ENCODE assay signal across 10 cellular contexts in the genomic region with DNA sequence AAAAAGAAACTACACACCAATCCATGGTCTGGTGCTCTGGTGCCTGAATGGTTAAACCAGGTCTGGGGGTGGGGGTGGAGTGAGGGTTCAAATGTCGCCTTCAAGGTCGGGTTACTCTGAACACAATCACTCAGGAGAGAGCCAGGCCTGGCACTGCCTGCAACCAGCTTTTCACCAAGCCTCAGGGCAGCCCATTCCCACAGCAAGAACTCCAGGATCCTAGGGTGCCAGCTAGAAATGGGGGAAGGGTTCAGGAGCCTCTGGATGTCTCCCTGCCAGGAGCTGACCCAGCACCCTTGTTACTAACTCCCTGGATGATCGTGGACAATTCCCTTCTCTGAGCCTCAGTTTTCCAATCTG. TPM values are rescaled to one million over a fixed set of nuclear protein-coding genes. Genes with fewer than 3 reads are reported as not detected.
DNase-seq lines count a peak whose midpoint lies in the region; ATAC-seq, FAIRE-seq and TF ChIP-seq lines count a peak whose summit lies in the region.
"Had no signal": no experiment of that assay in that cellular context is flagged by ENCODE, and none has a peak within 500 bp of the region (broad histone marks: within the 10 kb centered on the region; RNA-seq: fewer than 3 reads in every experiment).

No MANE protein-coding gene starts in this region.

- peaks cover 92% of the 10 kb centered on the region for H3K4me1 ChIP-seq in HUES64 (ENCODE audit: insufficient read depth, low read length)
- H3K4me1 ChIP-seq in HepG2 (ENCODE audit: insufficient read depth, low read length): peaks cover 100% of the 10 kb centered on the region
- H3K4me1 ChIP-seq in stomach smooth muscle (ENCODE audit: control insufficient read depth, insufficient read depth, low read length): peaks cover 97% of the 10 kb centered on the region

- no peak for TF ChIP-seq CTCF in HepG2 (CRISPR knock-in tag; IDR thresholded peaks at IDR 0.05)

- H3K36me3 ChIP-seq in HUES64 (ENCODE audit: insufficient read depth, low read length) (peaks cover 8% of the 10 kb centered on the region; the same call in 1 of the 2 replicates), HepG2 (replicated peaks in 1 of 2; ENCODE audit: control insufficient read depth in 1 of 2, insufficient read depth in 2 of 2, low read length in 2 of 2) (no peaks in the 10 kb centered on the region), stomach smooth muscle (ENCODE audit: control insufficient read depth in 2 of 2, insufficient read depth in 2 of 2, low read length in 2 of 2) (peaks cover 4 to 9% of the 10 kb centered on the region in 2 donors)

- TF ChIP-seq EP300 in HepG2 (IDR thresholded peaks at IDR 0.05; ENCODE audit: low read depth in 2 of 2, low read length in 2 of 2) (peak in 1 of 2 experiments; percentile 25; a peak in 1 of 4 replicates), HepG2 (CRISPR knock-in tag; IDR thresholded peaks at IDR 0.05; ENCODE audit: borderline replicate concordance) (no peak)

- no TSS peak for BruUV-seq in HepG2 (replicated peaks; lab: Mats Ljungman, UMichigan)

- peaks cover 57% of the 10 kb centered on the region for H3K79me2 ChIP-seq in HepG2 (ENCODE audit: insufficient read depth, low read length)

- H3K27ac ChIP-seq in HUES64 (ENCODE audit: low read depth, low read length) (peak overlapping the region; percentile 96), caudate nucleus (ENCODE audit: low read depth, low read length) (peak overlapping the region; percentile 67), HepG2 (ENCODE audit: extremely low read length, insufficient read depth, low read length) (peak overlapping the region; percentile 80), stomach smooth muscle (ENCODE audit: low read length) (peak overlapping the region; percentile 85)

- H3K9me3 ChIP-seq in HUES64 (ENCODE audit: insufficient read depth, low read depth, low read length) (no peaks in the 10 kb centered on the region), HepG2 (ENCODE audit: low read length) (no peaks in the 10 kb centered on the region), stomach smooth muscle (ENCODE audit: control insufficient read depth in 2 of 2, low read length in 2 of 2) (no peaks in the 10 kb centered on the region)

- TF ChIP-seq POLR2A in HepG2 (IDR thresholded peaks at IDR 0.05; ENCODE audit: insufficient read depth in 1 of 2, low read depth in 2 of 2, low read length in 2 of 2): 0 out of 4 replicates have a peak, but pooled peaks of 1 of the 2 experiments have one; percentile 41

- peaks cover 5% of the 10 kb centered on the region; the same call in 1 of the 2 replicates for H4K20me1 ChIP-seq in HepG2 (ENCODE audit: insufficient read depth, low read length)

- H3K4me3 ChIP-seq in HUES64 (ENCODE audit: low read length): peak overlapping the region; percentile 45
- H3K4me3 ChIP-seq in HepG2 (replicated peaks in 1 of 3; ENCODE audit: insufficient read depth in 1 of 3, low read depth in 2 of 3, low read length in 3 of 3): peak overlapping the region; percentile 49 to 87 (median 54)
- peak overlapping the region; percentile 36 to 61 for H3K4me3 ChIP-seq in stomach smooth muscle (ENCODE audit: low read length in 2 of 2)

- WGBS in HUES64: 10% methylated on average over 3 of the region's 3 CpGs
- 3% methylated on average over 3 of the region's 3 CpGs for WGBS in HepG2 (ENCODE audit: low lambda C conversion rate)

- no peak for TF ChIP-seq RAD21 in HepG2 (CRISPR knock-in tag; IDR thresholded peaks at IDR 0.05)

- ATAC-seq in HepG2: no peak; the same call in 2 of the 3 replicates

- in situ Hi-C loops in HepG2 (cut with HindIII; ENCODE audit: extremely low pct_ligation_motif_present, low pct_unique_long_range_greater_than_20kb): no loop called here

- H3K27me3 ChIP-seq in HUES64 (ENCODE audit: insufficient read depth, low read length) (no peaks in the 10 kb centered on the region), HepG2 (ENCODE audit: control insufficient read depth in 1 of 2, insufficient read depth in 2 of 2, low read length in 2 of 2) (no peaks in the 10 kb centered on the region), stomach smooth muscle (ENCODE audit: control insufficient read depth in 1 of 2, insufficient read depth in 2 of 2, low read length in 2 of 2) (no peaks in the 10 kb centered on the region)

- intact Hi-C loops in HepG2 (cut with micrococcal nuclease; ENCODE audit: unreplicated experiment): loop anchor here (5.0 kb wide), 2 partner anchors 76 to 631 kb away; partner anchors contain the start of genes PIGT and ZNF335

- H3K9ac ChIP-seq in HUES64 (ENCODE audit: low read depth, low read length): peak overlapping the region; percentile 72
- H3K9ac ChIP-seq in HepG2 (ENCODE audit: insufficient read depth, low read depth, low read length): peak overlapping the region; percentile 66
- peak overlapping the region; percentile 60 to 95 for H3K9ac ChIP-seq in stomach smooth muscle (ENCODE audit: low read length in 2 of 2)

- no peak overlapping the region for H2AFZ ChIP-seq in HepG2 (ENCODE audit: low read length)

- DNase-seq in caudate nucleus (lab: John Stamatoyannopoulos, UW) (no peak), HepG2 (ENCODE audit: low spot score) (no peak), NCI-H2107 treated with DMSO at 0.1 percent for 48 hours (lab: John Stamatoyannopoulos, UW; ENCODE audit: unreplicated experiment) (no peak), midbrain (lab: John Stamatoyannopoulos, UW) (no peak), T1000 (lab: John Stamatoyannopoulos, UW) (no peak)
- no peak for DNase-seq in stimulated activated naive CD4-positive, alpha-beta T cell (lab: John Stamatoyannopoulos, UW)
- DNase-seq: activated T-cell treated with anti-CD3 and anti-CD28 coated beads, Interleukin-2, amount 50 U/mL, for 1 hour had no signal

- FAIRE-seq in HepG2 (lab: Jason Lieb, UNC): no peak

- CTCF ChIA-PET in HepG2 (lab: Yijun Ruan, JAX; ENCODE audit: low intra/inter-chr PET ratio, low total read pairs): no interaction called here

- POLR2A ChIA-PET in HepG2 (lab: Yijun Ruan, JAX): interaction anchor here (0.7 to 23.9 kb wide), 13 partner anchors 9 to 593 kb away, joined by 3 to 1422 read pairs (median 8); partner anchors contain the start of genes PIGT, SDC4 and SYS1

- H3K4me2 ChIP-seq in HepG2 (ENCODE audit: low read depth, low read length): peak overlapping the region; percentile 99

RNA-seq across cellular contexts. Expression of gene SDC4, which starts 6.7 kb away (rescaled TPM):
- 33.6 TPM for polyA plus RNA-seq in HUES64 (2013, experiment 1 of 2)
- 34.7 TPM for polyA plus RNA-seq in HUES64 (2013, experiment 2 of 2)
- total RNA-seq in HepG2 (2016; rRNA removed; fragmentation: Illumina TruSeq; extraction: Trizol): 36.0 and 65.1 TPM in 2 replicates
- total RNA-seq in HepG2 (2016; cell fraction: cytosol; rRNA removed; fragmentation: Illumina TruSeq; extraction: Trizol; ENCODE audit: low read depth): 6.2 and 6.3 TPM in 2 replicates
- total RNA-seq in HepG2 (2016; cell fraction: insoluble cytoplasmic fraction; rRNA removed; fragmentation: Illumina TruSeq; extraction: Trizol): 34.4 and 64.3 TPM in 2 replicates
- total RNA-seq in HepG2 (2016; cell fraction: membrane; rRNA removed; fragmentation: Illumina TruSeq; extraction: Trizol): 21.2 and 23.6 TPM in 2 replicates
- total RNA-seq in HepG2 (2016; cell fraction: nucleus; rRNA removed; fragmentation: Illumina TruSeq; extraction: Trizol): 61.5 and 66.3 TPM in 2 replicates
- polyA plus RNA-seq in HepG2 (2011; rRNA removed): 49.0 and 67.2 TPM in 2 replicates
- 51.5 and 81.1 TPM in 2 replicates for polyA plus RNA-seq in HepG2 (2011; cell fraction: cytosol; rRNA removed)
- polyA plus RNA-seq in HepG2 (2011; cell fraction: nucleus; rRNA removed): 16.0 and 26.7 TPM in 2 replicates
- 44.1 and 51.7 TPM in 2 replicates for polyA plus RNA-seq in HepG2 (2012)
- 5.0 TPM in 2 replicates for polyA plus RNA-seq in HepG2 (2016; cell fraction: cytosol; fragmentation: Illumina TruSeq; extraction: Trizol; ENCODE audit: low read depth)
- polyA plus RNA-seq in HepG2 (2016; cell fraction: insoluble cytoplasmic fraction; fragmentation: Illumina TruSeq; extraction: Trizol; ENCODE audit: low read depth): 33.1 and 34.5 TPM in 2 replicates
- polyA plus RNA-seq in HepG2 (2016; cell fraction: membrane; fragmentation: Illumina TruSeq; extraction: Trizol; ENCODE audit: low read depth): 13.3 and 15.5 TPM in 2 replicates
- polyA plus RNA-seq in HepG2 (2016; cell fraction: nucleus; fragmentation: Illumina TruSeq; extraction: Trizol; ENCODE audit: insufficient read depth, low read depth): 86.0 and 86.3 TPM in 2 replicates
- 33.3 and 94.7 TPM in 2 replicates for polyA minus RNA-seq in HepG2 (2011; rRNA and poly(A)+ RNA removed; ENCODE audit: low replicate concordance)
- polyA minus RNA-seq in HepG2 (2011; cell fraction: cytosol; rRNA and poly(A)+ RNA removed): 68.1 and 88.6 TPM in 2 replicates
- polyA minus RNA-seq in HepG2 (2011; cell fraction: nucleus; rRNA and poly(A)+ RNA removed): 15.1 and 31.3 TPM in 2 replicates

RNA-seq across cellular contexts. Expression of gene SYS1, which starts 21.4 kb away (rescaled TPM):
- polyA plus RNA-seq in HUES64 (2013, experiment 1 of 2): 13.1 TPM
- 11.8 TPM for polyA plus RNA-seq in HUES64 (2013, experiment 2 of 2)
- total RNA-seq in HepG2 (2016; rRNA removed; fragmentation: Illumina TruSeq; extraction: Trizol): 22.0 and 38.3 TPM in 2 replicates
- total RNA-seq in HepG2 (2016; cell fraction: cytosol; rRNA removed; fragmentation: Illumina TruSeq; extraction: Trizol; ENCODE audit: low read depth): 17.7 and 19.7 TPM in 2 replicates
- 22.2 and 38.4 TPM in 2 replicates for total RNA-seq in HepG2 (2016; cell fraction: insoluble cytoplasmic fraction; rRNA removed; fragmentation: Illumina TruSeq; extraction: Trizol)
- 35.6 and 38.6 TPM in 2 replicates for total RNA-seq in HepG2 (2016; cell fraction: membrane; rRNA removed; fragmentation: Illumina TruSeq; extraction: Trizol)
- total RNA-seq in HepG2 (2016; cell fraction: nucleus; rRNA removed; fragmentation: Illumina TruSeq; extraction: Trizol): 39.9 and 40.9 TPM in 2 replicates
- polyA plus RNA-seq in HepG2 (2011; rRNA removed): 65.6 and 75.9 TPM in 2 replicates
- polyA plus RNA-seq in HepG2 (2011; cell fraction: cytosol; rRNA removed): 66.7 and 88.3 TPM in 2 replicates
- polyA plus RNA-seq in HepG2 (2011; cell fraction: nucleus; rRNA removed): 46.0 and 49.6 TPM in 2 replicates
- polyA plus RNA-seq in HepG2 (2012): 22.5 and 24.8 TPM in 2 replicates
- 16.5 and 19.7 TPM in 2 replicates for polyA plus RNA-seq in HepG2 (2016; cell fraction: cytosol; fragmentation: Illumina TruSeq; extraction: Trizol; ENCODE audit: low read depth)
- 24.3 and 27.0 TPM in 2 replicates for polyA plus RNA-seq in HepG2 (2016; cell fraction: insoluble cytoplasmic fraction; fragmentation: Illumina TruSeq; extraction: Trizol; ENCODE audit: low read depth)
- 29.1 and 31.7 TPM in 2 replicates for polyA plus RNA-seq in HepG2 (2016; cell fraction: membrane; fragmentation: Illumina TruSeq; extraction: Trizol; ENCODE audit: low read depth)
- polyA plus RNA-seq in HepG2 (2016; cell fraction: nucleus; fragmentation: Illumina TruSeq; extraction: Trizol; ENCODE audit: insufficient read depth, low read depth): 41.1 and 42.9 TPM in 2 replicates
- polyA minus RNA-seq in HepG2 (2011; rRNA and poly(A)+ RNA removed; ENCODE audit: low replicate concordance): 127 and 240 TPM in 2 replicates
- polyA minus RNA-seq in HepG2 (2011; cell fraction: cytosol; rRNA and poly(A)+ RNA removed): 35.0 and 40.9 TPM in 2 replicates
- 56.0 and 62.5 TPM in 2 replicates for polyA minus RNA-seq in HepG2 (2011; cell fraction: nucleus; rRNA and poly(A)+ RNA removed)

RNA-seq across cellular contexts. Expression of gene MATN4, which starts 33.5 kb away (rescaled TPM):
- 0.15 TPM for polyA plus RNA-seq in HUES64 (2013, experiment 1 of 2)
- not detected for polyA plus RNA-seq in HUES64 (2013, experiment 2 of 2)
- not detected in 2 replicates for total RNA-seq in HepG2 (2016; rRNA removed; fragmentation: Illumina TruSeq; extraction: Trizol)
- total RNA-seq in HepG2 (2016; cell fraction: cytosol; rRNA removed; fragmentation: Illumina TruSeq; extraction: Trizol; ENCODE audit: low read depth): not detected in 2 replicates
- not detected in 2 replicates for total RNA-seq in HepG2 (2016; cell fraction: insoluble cytoplasmic fraction; rRNA removed; fragmentation: Illumina TruSeq; extraction: Trizol)
- not detected in 2 replicates for total RNA-seq in HepG2 (2016; cell fraction: membrane; rRNA removed; fragmentation: Illumina TruSeq; extraction: Trizol)
- not detected in 2 replicates for total RNA-seq in HepG2 (2016; cell fraction: nucleus; rRNA removed; fragmentation: Illumina TruSeq; extraction: Trizol)
- polyA plus RNA-seq in HepG2 (2011; rRNA removed): 0.04 TPM in 1 of 2 replicates, not detected in the other
- not detected in 2 replicates for polyA plus RNA-seq in HepG2 (2011; cell fraction: cytosol; rRNA removed)
- 0.11 TPM in 1 of 2 replicates, not detected in the other for polyA plus RNA-seq in HepG2 (2011; cell fraction: nucleus; rRNA removed)
- polyA plus RNA-seq in HepG2 (2012): not detected in 2 replicates
- not detected in 2 replicates for polyA plus RNA-seq in HepG2 (2016; cell fraction: cytosol; fragmentation: Illumina TruSeq; extraction: Trizol; ENCODE audit: low read depth)
- not detected in 2 replicates for polyA plus RNA-seq in HepG2 (2016; cell fraction: insoluble cytoplasmic fraction; fragmentation: Illumina TruSeq; extraction: Trizol; ENCODE audit: low read depth)
- not detected in 2 replicates for polyA plus RNA-seq in HepG2 (2016; cell fraction: membrane; fragmentation: Illumina TruSeq; extraction: Trizol; ENCODE audit: low read depth)
- polyA plus RNA-seq in HepG2 (2016; cell fraction: nucleus; fragmentation: Illumina TruSeq; extraction: Trizol; ENCODE audit: insufficient read depth, low read depth): not detected in 2 replicates
- polyA minus RNA-seq in HepG2 (2011; rRNA and poly(A)+ RNA removed; ENCODE audit: low replicate concordance): not detected in 2 replicates
- not detected in 2 replicates for polyA minus RNA-seq in HepG2 (2011; cell fraction: cytosol; rRNA and poly(A)+ RNA removed)
- polyA minus RNA-seq in HepG2 (2011; cell fraction: nucleus; rRNA and poly(A)+ RNA removed): not detected in 2 replicates

RNA-seq across cellular contexts. Expression of gene RBPJL, which starts 34.9 kb away (rescaled TPM):
- polyA plus RNA-seq in HUES64 (2013, experiment 1 of 2): not detected
- not detected for polyA plus RNA-seq in HUES64 (2013, experiment 2 of 2)
- not detected in 2 replicates for total RNA-seq in HepG2 (2016; rRNA removed; fragmentation: Illumina TruSeq; extraction: Trizol)
- total RNA-seq in HepG2 (2016; cell fraction: cytosol; rRNA removed; fragmentation: Illumina TruSeq; extraction: Trizol; ENCODE audit: low read depth): not detected in 2 replicates
- total RNA-seq in HepG2 (2016; cell fraction: insoluble cytoplasmic fraction; rRNA removed; fragmentation: Illumina TruSeq; extraction: Trizol): not detected in 2 replicates
- total RNA-seq in HepG2 (2016; cell fraction: membrane; rRNA removed; fragmentation: Illumina TruSeq; extraction: Trizol): not detected in 2 replicates
- not detected in 2 replicates for total RNA-seq in HepG2 (2016; cell fraction: nucleus; rRNA removed; fragmentation: Illumina TruSeq; extraction: Trizol)
- not detected in 2 replicates for polyA plus RNA-seq in HepG2 (2011; rRNA removed)
- polyA plus RNA-seq in HepG2 (2011; cell fraction: cytosol; rRNA removed): not detected in 2 replicates
- polyA plus RNA-seq in HepG2 (2011; cell fraction: nucleus; rRNA removed): not detected in 2 replicates
- polyA plus RNA-seq in HepG2 (2012): not detected in 2 replicates
- not detected in 2 replicates for polyA plus RNA-seq in HepG2 (2016; cell fraction: cytosol; fragmentation: Illumina TruSeq; extraction: Trizol; ENCODE audit: low read depth)
- not detected in 2 replicates for polyA plus RNA-seq in HepG2 (2016; cell fraction: insoluble cytoplasmic fraction; fragmentation: Illumina TruSeq; extraction: Trizol; ENCODE audit: low read depth)
- not detected in 2 replicates for polyA plus RNA-seq in HepG2 (2016; cell fraction: membrane; fragmentation: Illumina TruSeq; extraction: Trizol; ENCODE audit: low read depth)
- polyA plus RNA-seq in HepG2 (2016; cell fraction: nucleus; fragmentation: Illumina TruSeq; extraction: Trizol; ENCODE audit: insufficient read depth, low read depth): not detected in 2 replicates
- not detected in 2 replicates for polyA minus RNA-seq in HepG2 (2011; rRNA and poly(A)+ RNA removed; ENCODE audit: low replicate concordance)
- polyA minus RNA-seq in HepG2 (2011; cell fraction: cytosol; rRNA and poly(A)+ RNA removed): not detected in 2 replicates
- polyA minus RNA-seq in HepG2 (2011; cell fraction: nucleus; rRNA and poly(A)+ RNA removed): not detected in 2 replicates
- total RNA-seq: subcutaneous adipose tissue had no signal

RNA-seq across cellular contexts. Expression of gene TP53TG5, which starts 36.6 kb away (rescaled TPM):
- not detected for polyA plus RNA-seq in HUES64 (2013, experiment 1 of 2)
- polyA plus RNA-seq in HUES64 (2013, experiment 2 of 2): not detected
- not detected in 2 replicates for total RNA-seq in HepG2 (2016; rRNA removed; fragmentation: Illumina TruSeq; extraction: Trizol)
- not detected in 2 replicates for total RNA-seq in HepG2 (2016; cell fraction: cytosol; rRNA removed; fragmentation: Illumina TruSeq; extraction: Trizol; ENCODE audit: low read depth)
- total RNA-seq in HepG2 (2016; cell fraction: insoluble cytoplasmic fraction; rRNA removed; fragmentation: Illumina TruSeq; extraction: Trizol): not detected in 2 replicates
- not detected in 2 replicates for total RNA-seq in HepG2 (2016; cell fraction: membrane; rRNA removed; fragmentation: Illumina TruSeq; extraction: Trizol)
- not detected in 2 replicates for total RNA-seq in HepG2 (2016; cell fraction: nucleus; rRNA removed; fragmentation: Illumina TruSeq; extraction: Trizol)
- 0.11 TPM in 1 of 2 replicates, not detected in the other for polyA plus RNA-seq in HepG2 (2011; rRNA removed)
- not detected in 2 replicates for polyA plus RNA-seq in HepG2 (2011; cell fraction: cytosol; rRNA removed)
- polyA plus RNA-seq in HepG2 (2011; cell fraction: nucleus; rRNA removed): not detected in 2 replicates
- polyA plus RNA-seq in HepG2 (2012): 0.32 and 0.45 TPM in 2 replicates
- not detected in 2 replicates for polyA plus RNA-seq in HepG2 (2016; cell fraction: cytosol; fragmentation: Illumina TruSeq; extraction: Trizol; ENCODE audit: low read depth)
- not detected in 2 replicates for polyA plus RNA-seq in HepG2 (2016; cell fraction: insoluble cytoplasmic fraction; fragmentation: Illumina TruSeq; extraction: Trizol; ENCODE audit: low read depth)
- polyA plus RNA-seq in HepG2 (2016; cell fraction: membrane; fragmentation: Illumina TruSeq; extraction: Trizol; ENCODE audit: low read depth): not detected in 2 replicates
- polyA plus RNA-seq in HepG2 (2016; cell fraction: nucleus; fragmentation: Illumina TruSeq; extraction: Trizol; ENCODE audit: insufficient read depth, low read depth): not detected in 2 replicates
- not detected in 2 replicates for polyA minus RNA-seq in HepG2 (2011; rRNA and poly(A)+ RNA removed; ENCODE audit: low replicate concordance)
- polyA minus RNA-seq in HepG2 (2011; cell fraction: cytosol; rRNA and poly(A)+ RNA removed): not detected in 2 replicates
- polyA minus RNA-seq in HepG2 (2011; cell fraction: nucleus; rRNA and poly(A)+ RNA removed): not detected in 2 replicates
